In genomic region chr14:65102441-65103149, GRCh38 we compare ENCODE assay signal across 8 cellular contexts. TPM values are rescaled to one million over a fixed set of nuclear protein-coding genes. Genes with fewer than 3 reads are reported as not detected.
A peak's percentile ranks its signal among the peaks of the same experiment; 100 is the strongest.
DNase-seq lines count a peak whose midpoint lies in the region; ATAC-seq, FAIRE-seq and TF ChIP-seq lines count a peak whose summit lies in the region.

MAX (minus strand) TSS chr14:65102517; CDS start chr14:65102339, 178 bp downstream.

- no peak for TF ChIP-seq RAD21 in H1 (IDR thresholded peaks at IDR 0.05 in 1 of 2, conservative IDR thresholded peaks at IDR 0.05 in 1 of 2; ENCODE audit: low read depth in 2 of 2, low read length in 2 of 2)

- no peak within 1 kb of the TSS for H2BK20ac ChIP-seq in H1 (ENCODE audit: low read length)

- H3K23me2 ChIP-seq in H1 (ENCODE audit: low read depth, low read length), result peaks cover 5% of the 10 kb centered on the region; the same call in 1 of the 2 replicates

- H2AK5ac ChIP-seq in H1 (ENCODE audit: low read depth, low read length), result no peak within 1 kb of the TSS

- no peaks in the 10 kb centered on the region for H3K27me3 Mint-ChIP-seq in memory B cell

- H3K36me3 Mint-ChIP-seq in memory B cell, result peaks cover 4% of the 10 kb centered on the region

- peak; percentile 90 for ATAC-seq in memory B cell (ENCODE audit: low read depth)

- no peak within 1 kb of the TSS for H3K56ac ChIP-seq in H1 (replicated peaks; ENCODE audit: insufficient read length, low read depth, low read length)

- H3K4me1 ChIP-seq in H1 (replicated peaks in 1 of 4; ENCODE audit: control insufficient read depth in 3 of 4, insufficient read depth in 4 of 4, low read length in 3 of 4), result peaks cover 0 to 1% (median 0%) of the 10 kb centered on the region in 4 experiments; a peak in 2 of 7 replicates

- peaks cover 0 to 9% (median 3%) of the 10 kb centered on the region in 4 experiments; a peak in 3 of 8 replicates for H3K36me3 ChIP-seq in H1 (ENCODE audit: control insufficient read depth in 2 of 4, insufficient read depth in 4 of 4, low read length in 3 of 4)

- WGBS in H1 (ENCODE audit: extremely low coverage in 1 of 2, insufficient coverage in 1 of 2, insufficient read length in 1 of 2, insufficient replicate concordance in 2 of 2, low coverage in 1 of 2, low lambda C conversion rate in 2 of 2, missing lambda C conversion rate in 1 of 2), 2 experiments, result 1% methylated on average over 39 of the region's 61 CpGs; no CpG with 5 or more reads in 1 of the 2 experiments

- no peak within 1 kb of the TSS for H3K18ac ChIP-seq in H1 (ENCODE audit: extremely low read depth, low read length)

- H3K23ac ChIP-seq in H1 (ENCODE audit: insufficient read length), result no peak within 1 kb of the TSS

- FAIRE-seq in H1 (lab: Jason Lieb, UNC), result no peak

- no peaks in the 10 kb centered on the region; a peak in 2 of 7 replicates for H3K27me3 ChIP-seq in H1 (replicated peaks in 1 of 4; ENCODE audit: control insufficient read depth in 3 of 4, extremely low read depth in 1 of 4, insufficient read depth in 3 of 4, low read length in 3 of 4)

- no peak within 1 kb of the TSS for H4K5ac ChIP-seq in H1 (ENCODE audit: insufficient read length, low read depth, low read length)

- peaks cover 2 to 3% of the 10 kb centered on the region in 2 experiments for H4K20me1 ChIP-seq in H1 (replicated peaks in 1 of 2; ENCODE audit: control insufficient read depth in 1 of 2, insufficient read depth in 2 of 2, low read length in 2 of 2)

- 0 out of 2 replicates have a peak within 1 kb of the TSS, but pooled peaks have one; percentile 31 for H2BK5ac ChIP-seq in H1 (ENCODE audit: low read depth, low read length)

- H3K4ac ChIP-seq in H1 (replicated peaks; ENCODE audit: insufficient read length, low read depth, low read length), result no peak within 1 kb of the TSS

- peak; percentile 93 for DNase-seq in CMK (ENCODE audit: low read depth)
- peak; percentile 98 for DNase-seq in GM20000 (ENCODE audit: low spot score)
- peak; percentile 98 for DNase-seq in HT1080 (ENCODE audit: low read depth)
- DNase-seq in NOMO-1 treated with DMSO at 0.1 percent for 48 hours (lab: John Stamatoyannopoulos, UW; ENCODE audit: unreplicated experiment), result peak; percentile 98
- DNase-seq in activated CD8-positive, alpha-beta memory T cell treated with anti-CD3 and anti-CD28 coated beads for 48 hours (ENCODE audit: low read depth in 2 of 3, low spot score in 2 of 3), result peak; percentile 84 to 95 (median 84)
- DNase-seq in H1 (ENCODE audit: low read depth in 1 of 2, low spot score in 2 of 2), result peak; percentile 92 to 94
- peak; percentile 92 to 96 for DNase-seq in memory B cell (ENCODE audit: low spot score in 2 of 2)
- DNase-seq in stimulated activated CD8-positive, alpha-beta memory T cell treated with anti-CD3 and anti-CD28 coated beads, Interleukin-12 subunit alpha, Interleukin-12 subunit beta, amount 100 ng/mL, for 24 hours (ENCODE audit: extremely low read depth), result peak; percentile 97

- H3K9me3 ChIP-seq in H1 (ENCODE audit: insufficient read depth in 2 of 2, low read depth in 1 of 2, low read length in 1 of 2), result no peaks in the 10 kb centered on the region

- H3K4me2 ChIP-seq in H1 (ENCODE audit: insufficient read depth in 1 of 2, low read depth in 2 of 2, low read length in 2 of 2), result peak within 1 kb of the TSS; percentile 81 to 91

- H3K4me1 Mint-ChIP-seq in memory B cell, result peaks cover 16% of the 10 kb centered on the region

- CTCF ChIA-PET in H1 (lab: Charles Lee; ENCODE audit: partially characterized antibody), result interaction anchor here (0.6 to 1.6 kb wide), 4 partner anchors 41 to 309 kb away, joined by 3 to 5 read pairs (median 4); partner anchors contain the start of gene FNTB

- POLR2A ChIA-PET in H1 (lab: Charles Lee; ENCODE audit: partially characterized antibody), result interaction anchor here (0.6 to 1.1 kb wide), 7 partner anchors 9 to 232 kb away, joined by 3 to 4 read pairs (median 3); partner anchors contain the start of gene FNTB

- TF ChIP-seq CTCF in GM20000 (IDR thresholded peaks at IDR 0.05; ENCODE audit: extremely low read depth, missing control alignments), result no peak
- no peak for TF ChIP-seq CTCF in H1 (IDR thresholded peaks at IDR 0.05; ENCODE audit: control extremely low read depth in 1 of 3, insufficient read depth in 1 of 3, low read depth in 1 of 3, low read length in 3 of 3)

- H4K8ac ChIP-seq in H1 (ENCODE audit: extremely low read depth, insufficient read depth, low read length), result no peak within 1 kb of the TSS

- no peak within 1 kb of the TSS for H2BK15ac ChIP-seq in H1 (ENCODE audit: low read length)

- H3K27ac ChIP-seq in H1 (ENCODE audit: low read depth, low read length), result no peak within 1 kb of the TSS

- H3K79me1 ChIP-seq in H1 (ENCODE audit: low read depth, low read length), result peaks cover 2% of the 10 kb centered on the region; the same call in 1 of the 2 replicates

- H4K91ac ChIP-seq in H1 (replicated peaks; ENCODE audit: insufficient read length, low read length), result no peak within 1 kb of the TSS

- H3K14ac ChIP-seq in H1 (ENCODE audit: insufficient read length), result no peak within 1 kb of the TSS

- peak within 1 kb of the TSS; percentile 21 to 69 (median 33) for H3K9ac ChIP-seq in H1 (replicated peaks in 1 of 4; ENCODE audit: extremely low read depth in 1 of 4, low read depth in 3 of 4, low read length in 3 of 4)

- peaks cover 0 to 35% of the 10 kb centered on the region in 2 experiments; a peak in 2 of 4 replicates for H3K79me2 ChIP-seq in H1 (ENCODE audit: control insufficient read depth in 1 of 2, insufficient read depth in 2 of 2, low read length in 2 of 2)

- no peaks in the 10 kb centered on the region for H3K9me3 Mint-ChIP-seq in memory B cell

- peak within 1 kb of the TSS; percentile 95 for H3K27ac Mint-ChIP-seq in memory B cell

- TF ChIP-seq EP300 in H1 (IDR thresholded peaks at IDR 0.05; ENCODE audit: borderline replicate concordance in 1 of 2, low read depth in 2 of 2, low read length in 2 of 2), result no peak

- H3K4me3 ChIP-seq in H1 (ENCODE audit: extremely low read depth in 1 of 4, insufficient read depth in 2 of 4, low read depth in 3 of 4, low read length in 4 of 4), result peak within 1 kb of the TSS; percentile 70 to 98 (median 79)

- peak within 1 kb of the TSS; percentile 89 for H3K4me3 Mint-ChIP-seq in memory B cell

- no peak within 1 kb of the TSS for H2BK120ac ChIP-seq in H1 (replicated peaks; ENCODE audit: low read depth, low read length)

- TF ChIP-seq POLR2A in H1 (IDR thresholded peaks at IDR 0.05; ENCODE audit: control extremely low read depth in 1 of 2, low read depth in 2 of 2, low read length in 2 of 2), result peak in 1 of 2 experiments; percentile 19; a peak in 1 of 3 replicates

- no peak within 1 kb of the TSS for H2BK12ac ChIP-seq in H1 (ENCODE audit: low read depth, low read length)

- H2AFZ ChIP-seq in H1 (ENCODE audit: low read length), result peak within 1 kb of the TSS; percentile 78

TF ChIP-seq in H1, 55 proteins besides CTCF, POLR2A, EP300 and RAD21 (continues in another document):
- TF ChIP-seq CREB1 (IDR thresholded peaks at IDR 0.05) (peak; percentile 77), USF2 (IDR thresholded peaks at IDR 0.05; ENCODE audit: low read length) (peak; percentile 96), TEAD4 (IDR thresholded peaks at IDR 0.05; ENCODE audit: low read depth, low read length) (peak; percentile 28; the same call in 1 of the 2 replicates), SIN3A (conservative IDR thresholded peaks at IDR 0.05 in 1 of 2, IDR thresholded peaks at IDR 0.05 in 1 of 2; ENCODE audit: low read depth in 1 of 2, low read length in 2 of 2) (peak; percentile 77 to 91; a peak in 2 of 4 replicates), POLR2AphosphoS5 (IDR thresholded peaks at IDR 0.05; ENCODE audit: low read depth, low read length) (peak; percentile 63; the same call in 1 of the 2 replicates), BCL11A (IDR thresholded peaks at IDR 0.05; ENCODE audit: low read depth in 2 of 2, low read length in 2 of 2) (no peak), RBBP5 (IDR thresholded peaks at IDR 0.05; ENCODE audit: borderline replicate concordance, low read depth, low read length) (no peak), TBP (IDR thresholded peaks at IDR 0.05; ENCODE audit: low read depth, low read length) (peak; percentile 77), TAF1 (IDR thresholded peaks at IDR 0.05; ENCODE audit: low read depth, low read length) (peak; percentile 84), HDAC2 (IDR thresholded peaks at IDR 0.05; ENCODE audit: borderline replicate concordance in 1 of 2, low read depth in 2 of 2, low read length in 2 of 2) (0 out of 4 replicates have a peak, but pooled peaks of 1 of the 2 experiments have one; percentile 84), ASH2L (IDR thresholded peaks at IDR 0.05; ENCODE audit: low read length) (peak; percentile 86), EZH2 (IDR thresholded peaks at IDR 0.05; ENCODE audit: low read depth, low read length, severe bottlenecking) (no peak), POU5F1 (IDR thresholded peaks at IDR 0.05; ENCODE audit: low read depth, low read length) (no peak), CBX5 (IDR thresholded peaks at IDR 0.05; ENCODE audit: low read depth, low read length) (no peak), SIX5 (IDR thresholded peaks at IDR 0.05; ENCODE audit: low read depth, low read length) (peak; percentile 89), SP2 (IDR thresholded peaks at IDR 0.05; ENCODE audit: low read length) (no peak)

RNA-seq across cellular contexts. Expression of gene MAX, which starts in this region (rescaled TPM):
- total RNA-seq in HT1080 (2014; rRNA removed; shearing (Covaris generic)), result 65.8 and 83.7 TPM in 2 replicates
- polyA plus RNA-seq in HT1080 (2015; cell fraction: cytosol; rRNA removed), result 61.5 and 61.8 TPM in 2 replicates
- 55.8 and 62.0 TPM in 2 replicates for polyA plus RNA-seq in HT1080 (2015; cell fraction: nucleus; rRNA removed)
- 65.1 and 68.3 TPM in 2 replicates for total RNA-seq in H1 (2021; fragmentation: NEBNext Ultra II Directional; extraction: Animal tissue kit (Norgen Biotek cat#: 25700))
- 35.8 and 36.9 TPM in 2 replicates for polyA plus RNA-seq in H1 (2011; rRNA removed)
- polyA plus RNA-seq in H1 (2011; cell fraction: cytosol; rRNA removed), result 42.6 TPM
- polyA plus RNA-seq in H1 (2011; cell fraction: nucleus; rRNA removed), result 46.5 TPM
- polyA plus RNA-seq in H1 (2012, experiment 1 of 2), result 33.1 to 49.6 TPM (median 39.9 TPM) in 4 replicates
- 28.3 TPM for polyA plus RNA-seq in H1 (2012, experiment 2 of 2)
- polyA plus RNA-seq in H1 (2013, experiment 1 of 2), result 36.7 TPM
- 38.6 TPM for polyA plus RNA-seq in H1 (2013, experiment 2 of 2)
- 31.5 and 41.5 TPM in 2 replicates for polyA minus RNA-seq in H1 (2011; rRNA and poly(A)+ RNA removed)
- 19.2 TPM for polyA minus RNA-seq in H1 (2011; cell fraction: cytosol; rRNA and poly(A)+ RNA removed)
- 63.4 TPM for polyA minus RNA-seq in H1 (2011; cell fraction: nucleus; rRNA and poly(A)+ RNA removed)
